ENCODE assay signal across 3 cellular contexts in genomic region chr2:9053534-9053931, GRCh38.
TF ChIP-seq lines count a peak whose summit lies in the region.

No MANE protein-coding gene starts in this region.

TF ChIP-seq in SK-N-SH, 30 proteins besides CTCF, POLR2A, EP300 and RAD21 (continued from another document):
- no peak for TF ChIP-seq SMC3 (IDR thresholded peaks at IDR 0.05; ENCODE audit: low read depth, low read length)

TF ChIP-seq in SK-N-SH treated with all-trans-retinoic acid at 6 μM for 48 hours, 23 proteins besides CTCF, POLR2A, EP300 and RAD21 (continued from another document):
- TF ChIP-seq, protein P1, sequence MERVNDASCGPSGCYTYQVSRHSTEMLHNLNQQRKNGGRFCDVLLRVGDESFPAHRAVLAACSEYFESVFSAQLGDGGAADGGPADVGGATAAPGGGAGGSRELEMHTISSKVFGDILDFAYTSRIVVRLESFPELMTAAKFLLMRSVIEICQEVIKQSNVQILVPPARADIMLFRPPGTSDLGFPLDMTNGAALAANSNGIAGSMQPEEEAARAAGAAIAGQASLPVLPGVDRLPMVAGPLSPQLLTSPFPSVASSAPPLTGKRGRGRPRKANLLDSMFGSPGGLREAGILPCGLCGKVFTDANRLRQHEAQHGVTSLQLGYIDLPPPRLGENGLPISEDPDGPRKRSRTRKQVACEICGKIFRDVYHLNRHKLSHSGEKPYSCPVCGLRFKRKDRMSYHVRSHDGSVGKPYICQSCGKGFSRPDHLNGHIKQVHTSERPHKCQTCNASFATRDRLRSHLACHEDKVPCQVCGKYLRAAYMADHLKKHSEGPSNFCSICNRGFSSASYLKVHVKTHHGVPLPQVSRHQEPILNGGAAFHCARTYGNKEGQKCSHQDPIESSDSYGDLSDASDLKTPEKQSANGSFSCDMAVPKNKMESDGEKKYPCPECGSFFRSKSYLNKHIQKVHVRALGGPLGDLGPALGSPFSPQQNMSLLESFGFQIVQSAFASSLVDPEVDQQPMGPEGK (CRISPR knock-in tag; IDR thresholded peaks at IDR 0.05; ENCODE audit: borderline replicate concordance) = no peak
- TF ChIP-seq CSDC2 (CRISPR knock-in tag; IDR thresholded peaks at IDR 0.05) = no peak
- TF ChIP-seq ZFP30 (CRISPR knock-in tag; IDR thresholded peaks at IDR 0.05) = no peak
- TF ChIP-seq TSHZ2 (CRISPR knock-in tag; IDR thresholded peaks at IDR 0.05) = no peak
- no peak for TF ChIP-seq PPARA (CRISPR knock-in tag; IDR thresholded peaks at IDR 0.05; ENCODE audit: borderline replicate concordance)
TF ChIP-seq in SK-N-SH treated with all-trans-retinoic acid at 6 μM for 48 hours: peak in this region for 0.

TF ChIP-seq in GM12878, 131 proteins besides CTCF, POLR2A, EP300 and RAD21 (continued from another document and continues in another):
- TF ChIP-seq CHD1 (IDR thresholded peaks at IDR 0.05; ENCODE audit: low read depth, low read length) (no peak), SKIL (IDR thresholded peaks at IDR 0.05; ENCODE audit: low read depth, poor library complexity, severe bottlenecking) (no peak), MTA2 (IDR thresholded peaks at IDR 0.05; ENCODE audit: low read depth) (peak; percentile 41; the same call in 1 of the 2 replicates), TCF12 (IDR thresholded peaks at IDR 0.05; ENCODE audit: low read depth, low read length) (no peak; the same call in 1 of the 2 replicates), BRCA1 (IDR thresholded peaks at IDR 0.05; ENCODE audit: low read depth, low read length) (no peak), SMAD1 (IDR thresholded peaks at IDR 0.05; ENCODE audit: low read depth, partially characterized antibody) (no peak), ZNF24 (IDR thresholded peaks at IDR 0.05) (peak; percentile 73), RAD51 (IDR thresholded peaks at IDR 0.05) (no peak), MYC (IDR thresholded peaks at IDR 0.05; ENCODE audit: insufficient read depth, insufficient read length, insufficient replicate concordance, low read length, severe bottlenecking) (no peak), SIX5 (IDR thresholded peaks at IDR 0.05; ENCODE audit: low read depth, low read length, severe bottlenecking) (no peak), ZNF592 (IDR thresholded peaks at IDR 0.05) (no peak), CUX1 (IDR thresholded peaks at IDR 0.05; ENCODE audit: insufficient replicate concordance, low read depth, low read length) (no peak), SMAD5 (IDR thresholded peaks at IDR 0.05; ENCODE audit: low read depth) (no peak), NFIC (IDR thresholded peaks at IDR 0.05; ENCODE audit: low read depth, low read length) (no peak), ZNF384 (IDR thresholded peaks at IDR 0.05; ENCODE audit: borderline replicate concordance, low read depth, low read length) (no peak), MAX (IDR thresholded peaks at IDR 0.05; ENCODE audit: low read depth, low read length) (no peak), KDM1A (IDR thresholded peaks at IDR 0.05; ENCODE audit: borderline replicate concordance) (no peak), TARDBP (IDR thresholded peaks at IDR 0.05; ENCODE audit: borderline replicate concordance) (no peak), PAX5 (IDR thresholded peaks at IDR 0.05; ENCODE audit: borderline replicate concordance, low read depth, low read length) (no peak), SRF (IDR thresholded peaks at IDR 0.05; ENCODE audit: low read depth in 2 of 2, low read length in 2 of 2) (no peak), NFYA (IDR thresholded peaks at IDR 0.05; ENCODE audit: borderline replicate concordance, low read depth, low read length) (no peak), ZSCAN29 (IDR thresholded peaks at IDR 0.05) (no peak), IRF5 (IDR thresholded peaks at IDR 0.05; ENCODE audit: borderline replicate concordance) (no peak), ATF7 (IDR thresholded peaks at IDR 0.05; ENCODE audit: low read depth) (no peak), FOS (IDR thresholded peaks at IDR 0.05; ENCODE audit: borderline replicate concordance, extremely low read depth, insufficient read length) (no peak), POLR2AphosphoS5 (IDR thresholded peaks at IDR 0.05; ENCODE audit: low read length) (no peak), RCOR1 (conservative IDR thresholded peaks at IDR 0.05; ENCODE audit: low read depth, low read length) (no peak)
- TF ChIP-seq, protein P2, sequence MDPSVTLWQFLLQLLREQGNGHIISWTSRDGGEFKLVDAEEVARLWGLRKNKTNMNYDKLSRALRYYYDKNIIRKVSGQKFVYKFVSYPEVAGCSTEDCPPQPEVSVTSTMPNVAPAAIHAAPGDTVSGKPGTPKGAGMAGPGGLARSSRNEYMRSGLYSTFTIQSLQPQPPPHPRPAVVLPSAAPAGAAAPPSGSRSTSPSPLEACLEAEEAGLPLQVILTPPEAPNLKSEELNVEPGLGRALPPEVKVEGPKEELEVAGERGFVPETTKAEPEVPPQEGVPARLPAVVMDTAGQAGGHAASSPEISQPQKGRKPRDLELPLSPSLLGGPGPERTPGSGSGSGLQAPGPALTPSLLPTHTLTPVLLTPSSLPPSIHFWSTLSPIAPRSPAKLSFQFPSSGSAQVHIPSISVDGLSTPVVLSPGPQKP (IDR thresholded peaks at IDR 0.05; ENCODE audit: low read depth, low read length) = no peak
- TF ChIP-seq, protein P3, sequence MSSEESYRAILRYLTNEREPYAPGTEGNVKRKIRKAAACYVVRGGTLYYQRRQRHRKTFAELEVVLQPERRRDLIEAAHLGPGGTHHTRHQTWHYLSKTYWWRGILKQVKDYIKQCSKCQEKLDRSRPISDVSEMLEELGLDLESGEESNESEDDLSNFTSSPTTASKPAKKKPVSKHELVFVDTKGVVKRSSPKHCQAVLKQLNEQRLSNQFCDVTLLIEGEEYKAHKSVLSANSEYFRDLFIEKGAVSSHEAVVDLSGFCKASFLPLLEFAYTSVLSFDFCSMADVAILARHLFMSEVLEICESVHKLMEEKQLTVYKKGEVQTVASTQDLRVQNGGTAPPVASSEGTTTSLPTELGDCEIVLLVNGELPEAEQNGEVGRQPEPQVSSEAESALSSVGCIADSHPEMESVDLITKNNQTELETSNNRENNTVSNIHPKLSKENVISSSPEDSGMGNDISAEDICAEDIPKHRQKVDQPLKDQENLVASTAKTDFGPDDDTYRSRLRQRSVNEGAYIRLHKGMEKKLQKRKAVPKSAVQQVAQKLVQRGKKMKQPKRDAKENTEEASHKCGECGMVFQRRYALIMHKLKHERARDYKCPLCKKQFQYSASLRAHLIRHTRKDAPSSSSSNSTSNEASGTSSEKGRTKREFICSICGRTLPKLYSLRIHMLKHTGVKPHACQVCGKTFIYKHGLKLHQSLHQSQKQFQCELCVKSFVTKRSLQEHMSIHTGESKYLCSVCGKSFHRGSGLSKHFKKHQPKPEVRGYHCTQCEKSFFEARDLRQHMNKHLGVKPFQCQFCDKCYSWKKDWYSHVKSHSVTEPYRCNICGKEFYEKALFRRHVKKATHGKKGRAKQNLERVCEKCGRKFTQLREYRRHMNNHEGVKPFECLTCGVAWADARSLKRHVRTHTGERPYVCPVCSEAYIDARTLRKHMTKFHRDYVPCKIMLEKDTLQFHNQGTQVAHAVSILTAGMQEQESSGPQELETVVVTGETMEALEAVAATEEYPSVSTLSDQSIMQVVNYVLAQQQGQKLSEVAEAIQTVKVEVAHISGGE (CRISPR knock-in tag; IDR thresholded peaks at IDR 0.05) = no peak
- TF ChIP-seq, protein P4, sequence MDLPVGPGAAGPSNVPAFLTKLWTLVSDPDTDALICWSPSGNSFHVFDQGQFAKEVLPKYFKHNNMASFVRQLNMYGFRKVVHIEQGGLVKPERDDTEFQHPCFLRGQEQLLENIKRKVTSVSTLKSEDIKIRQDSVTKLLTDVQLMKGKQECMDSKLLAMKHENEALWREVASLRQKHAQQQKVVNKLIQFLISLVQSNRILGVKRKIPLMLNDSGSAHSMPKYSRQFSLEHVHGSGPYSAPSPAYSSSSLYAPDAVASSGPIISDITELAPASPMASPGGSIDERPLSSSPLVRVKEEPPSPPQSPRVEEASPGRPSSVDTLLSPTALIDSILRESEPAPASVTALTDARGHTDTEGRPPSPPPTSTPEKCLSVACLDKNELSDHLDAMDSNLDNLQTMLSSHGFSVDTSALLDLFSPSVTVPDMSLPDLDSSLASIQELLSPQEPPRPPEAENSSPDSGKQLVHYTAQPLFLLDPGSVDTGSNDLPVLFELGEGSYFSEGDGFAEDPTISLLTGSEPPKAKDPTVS (IDR thresholded peaks at IDR 0.05; ENCODE audit: low read depth, low read length) = no peak
